ENCODE assay signal across 12 cellular contexts in the genomic region with DNA sequence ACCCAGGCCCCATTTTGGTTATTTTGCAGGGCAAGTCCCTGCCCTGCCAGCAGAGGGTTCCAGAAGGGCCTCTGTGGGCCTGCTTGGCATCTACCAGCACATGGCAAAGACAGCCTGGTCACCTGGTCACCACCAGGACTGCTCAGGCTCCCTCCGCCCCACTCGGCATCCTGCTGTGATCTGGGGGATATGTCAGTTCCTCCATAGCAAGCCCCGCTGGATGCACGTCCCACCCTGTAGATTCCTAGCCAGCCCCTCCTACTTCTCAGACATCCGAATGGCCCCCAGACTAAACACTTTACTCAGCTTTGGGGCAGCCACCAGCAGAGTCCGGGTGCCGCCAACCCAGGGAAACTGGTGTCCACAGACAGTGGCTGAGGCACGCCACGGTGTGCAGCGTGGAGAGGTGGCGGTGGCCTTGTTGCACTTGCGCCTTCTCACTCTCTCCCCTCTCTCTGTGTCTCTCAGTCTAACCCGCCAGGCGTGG. TPM values are rescaled to one million over a fixed set of nuclear protein-coding genes. Genes with fewer than 3 reads are reported as not detected.
DNase-seq lines count a peak whose midpoint lies in the region; ATAC-seq and TF ChIP-seq lines count a peak whose summit lies in the region.
"Had no signal": no experiment of that assay in that cellular context is flagged by ENCODE, and none has a peak within 500 bp of the region (broad histone marks: within the 10 kb centered on the region; RNA-seq: fewer than 3 reads in every experiment).

No MANE protein-coding gene starts in this region.

- H3K56ac ChIP-seq in mesendoderm (ENCODE audit: low read length): no peak overlapping the region

- peaks cover 21% of the 10 kb centered on the region for H3K4me1 ChIP-seq in CD8-positive, alpha-beta memory T cell (ENCODE audit: insufficient read depth, low read length)
- H3K4me1 ChIP-seq in mesendoderm (ENCODE audit: control insufficient read depth, low read depth, low read length) (no peaks in the 10 kb centered on the region), Caco-2 (no peaks in the 10 kb centered on the region), gastroesophageal sphincter (no peaks in the 10 kb centered on the region), HAP-1 (no peaks in the 10 kb centered on the region)

- no peaks in the 10 kb centered on the region for H3K9me3 ChIP-seq in CD8-positive, alpha-beta memory T cell (ENCODE audit: low read length)
- H3K9me3 ChIP-seq in Caco-2: no peaks in the 10 kb centered on the region
- no peaks in the 10 kb centered on the region for H3K9me3 ChIP-seq in gastroesophageal sphincter
- no peaks in the 10 kb centered on the region for H3K9me3 ChIP-seq in HAP-1
- H3K9me3 ChIP-seq: heart right ventricle had no signal

- H3K4ac ChIP-seq in mesendoderm (ENCODE audit: low read depth, low read length): no peak overlapping the region

- no peaks in the 10 kb centered on the region for H3K27me3 Mint-ChIP-seq in CD8-positive, alpha-beta memory T cell
- no peaks in the 10 kb centered on the region for H3K27me3 Mint-ChIP-seq in activated T-cell treated with anti-CD3 and anti-CD28 coated beads, Interleukin-2, amount 50 U/mL, for 4 hours (ENCODE audit: low read depth)
- H3K27me3 Mint-ChIP-seq in Caco-2 (ENCODE audit: insufficient read depth, unreplicated experiment): no peaks in the 10 kb centered on the region

- no peak overlapping the region for H4K5ac ChIP-seq in mesendoderm (ENCODE audit: low read length)

- H4K8ac ChIP-seq in mesendoderm (ENCODE audit: low read depth, low read length): no peak overlapping the region

- no peak for TF ChIP-seq POLR2A in gastroesophageal sphincter (IDR thresholded peaks at IDR 0.05)

- no peak for TF ChIP-seq EP300 in gastroesophageal sphincter (IDR thresholded peaks at IDR 0.05)

- peak in 2 of 5 donors; percentile 22 to 25 for DNase-seq in CD8-positive, alpha-beta memory T cell
- DNase-seq in KG1 (lab: John Stamatoyannopoulos, UW) (peak; percentile 62), mesendoderm (peak; percentile 25), Caco-2 (no peak), HAP-1 (ENCODE audit: low spot score in 2 of 2) (no peak)
- DNase-seq in activated T-cell treated with anti-CD3 and anti-CD28 coated beads, Interleukin-2, amount 50 U/mL, for 4 hours: no peak
- DNase-seq: heart right ventricle, NCI-H748 treated with DMSO at 0.1 percent for 48 hours had no signal

- H3K27me3 ChIP-seq in CD8-positive, alpha-beta memory T cell (ENCODE audit: insufficient read depth, low read length, poor library complexity, severe bottlenecking): no peaks in the 10 kb centered on the region
- H3K27me3 ChIP-seq in mesendoderm (ENCODE audit: insufficient read depth, low read length, poor library complexity): no peaks in the 10 kb centered on the region
- no peaks in the 10 kb centered on the region for H3K27me3 ChIP-seq in Caco-2 (replicated peaks; ENCODE audit: control insufficient read depth, insufficient read depth, low read length)
- no peaks in the 10 kb centered on the region for H3K27me3 ChIP-seq in gastroesophageal sphincter
- no peaks in the 10 kb centered on the region for H3K27me3 ChIP-seq in HAP-1 (ENCODE audit: low read depth)
- H3K27me3 ChIP-seq: heart right ventricle had no signal

- no peaks in the 10 kb centered on the region for H3K79me1 ChIP-seq in mesendoderm (ENCODE audit: low read length)

- H3K36me3 ChIP-seq in CD8-positive, alpha-beta memory T cell (ENCODE audit: insufficient read depth, low read length): peaks cover 26% of the 10 kb centered on the region
- H3K36me3 ChIP-seq in mesendoderm (ENCODE audit: control insufficient read depth, insufficient read depth, low read length): peaks cover 6% of the 10 kb centered on the region
- H3K36me3 ChIP-seq in Caco-2 (ENCODE audit: control insufficient read depth, insufficient read depth, low read length): no peaks in the 10 kb centered on the region
- peaks cover 0 to 100% of the 10 kb centered on the region in 2 donors for H3K36me3 ChIP-seq in gastroesophageal sphincter
- peaks cover 9% of the 10 kb centered on the region for H3K36me3 ChIP-seq in HAP-1 (replicated peaks)

- in situ Hi-C loops in HAP-1 (cut with MboI; ENCODE audit: low sequenced_read_pairs): no loop called here

- H3K9ac ChIP-seq in mesendoderm (ENCODE audit: low read length): no peak overlapping the region

- H3K79me2 ChIP-seq in mesendoderm (ENCODE audit: control insufficient read depth, insufficient read depth, low read length): no peaks in the 10 kb centered on the region

- H3K23ac ChIP-seq in mesendoderm (ENCODE audit: low read length): no peak overlapping the region

- no peak overlapping the region for H3K18ac ChIP-seq in mesendoderm (ENCODE audit: low read length)

- peaks cover 0 to 52% (median 5%) of the 10 kb centered on the region in 3 donors for H3K36me3 Mint-ChIP-seq in CD8-positive, alpha-beta memory T cell
- H3K36me3 Mint-ChIP-seq in activated T-cell treated with anti-CD3 and anti-CD28 coated beads, Interleukin-2, amount 50 U/mL, for 4 hours (ENCODE audit: insufficient read depth): peaks cover 9% of the 10 kb centered on the region
- peaks cover 28% of the 10 kb centered on the region for H3K36me3 Mint-ChIP-seq in Caco-2 (ENCODE audit: insufficient read depth, unreplicated experiment)

- no peak overlapping the region for H2BK120ac ChIP-seq in mesendoderm (ENCODE audit: low read depth, low read length)

- H3K27ac ChIP-seq in CD8-positive, alpha-beta memory T cell (ENCODE audit: low read depth, low read length): peak overlapping the region; percentile 14
- no peak overlapping the region for H3K27ac ChIP-seq in mesendoderm (ENCODE audit: low read depth, low read length)
- no peak overlapping the region for H3K27ac ChIP-seq in gastroesophageal sphincter
- H3K27ac ChIP-seq: VCaP had no signal

- no peak overlapping the region for H3K4me2 ChIP-seq in mesendoderm (ENCODE audit: low read length)

- H3K4me1 Mint-ChIP-seq in CD8-positive, alpha-beta memory T cell: peaks cover 21 to 30% (median 25%) of the 10 kb centered on the region in 3 donors
- peaks cover 20% of the 10 kb centered on the region for H3K4me1 Mint-ChIP-seq in activated T-cell treated with anti-CD3 and anti-CD28 coated beads, Interleukin-2, amount 50 U/mL, for 4 hours (ENCODE audit: low read depth)
- H3K4me1 Mint-ChIP-seq in Caco-2 (ENCODE audit: low read depth, unreplicated experiment): no peaks in the 10 kb centered on the region

- H2BK15ac ChIP-seq in mesendoderm (replicated peaks; ENCODE audit: low read depth): no peak overlapping the region

- POLR2A ChIA-PET in CD8-positive, alpha-beta memory T cell (lab: Charles Lee): interaction anchor here (0.9 to 2.0 kb wide), 7 partner anchors 13 to 152 kb away, joined by 3 to 14 read pairs (median 5); partner anchors contain the start of genes ANO8, HAUS8, MYO9B and OCEL1
- POLR2A ChIA-PET in Caco-2 (lab: Charles Lee): no interaction called here

- CTCF ChIA-PET in CD8-positive, alpha-beta memory T cell (lab: Charles Lee): interaction anchor here (0.8 to 2.1 kb wide), 9 partner anchors 10 to 118 kb away, joined by 3 to 10 read pairs (median 4); no protein-coding TSS in a partner anchor
- CTCF ChIA-PET in Caco-2 (lab: Charles Lee): no interaction called here

- peak overlapping the region; percentile 70 for H3K4me3 ChIP-seq in CD8-positive, alpha-beta memory T cell (ENCODE audit: low read length)
- H3K4me3 ChIP-seq in mesendoderm (ENCODE audit: low read length): no peak overlapping the region
- no peak overlapping the region for H3K4me3 ChIP-seq in Caco-2 (ENCODE audit: low read depth, low read length)
- H3K4me3 ChIP-seq in gastroesophageal sphincter: no peak overlapping the region
- no peak overlapping the region for H3K4me3 ChIP-seq in HAP-1
- H3K4me3 ChIP-seq: heart right ventricle had no signal

- H3K27ac Mint-ChIP-seq in CD8-positive, alpha-beta memory T cell: peak overlapping the region; percentile 84 to 99 (median 96)
- H3K27ac Mint-ChIP-seq in Caco-2 (ENCODE audit: unreplicated experiment): no peak overlapping the region

- WGBS in mesendoderm (ENCODE audit: extremely low coverage, insufficient coverage, low lambda C conversion rate): no CpG with 5 or more reads among the region's 14 CpGs
- 85 to 100% methylated on average over 2 to 5 of the region's 14 CpGs for WGBS in gastroesophageal sphincter (ENCODE audit: low coverage in 1 of 2), 2 donors

- intact Hi-C loops in Caco-2 (cut with micrococcal nuclease; ENCODE audit: unreplicated experiment): no loop called here

- no peak overlapping the region for H2BK5ac ChIP-seq in mesendoderm (ENCODE audit: low read length)

- no TSS peak for BruUV-seq in Caco-2 (replicated peaks; lab: Mats Ljungman, UMichigan)

- TF ChIP-seq CTCF in Caco-2 (IDR thresholded peaks at IDR 0.05; ENCODE audit: insufficient read depth in 1 of 2, low read depth in 1 of 2, low read length in 1 of 2, severe bottlenecking in 1 of 2, unreplicated experiment in 1 of 2): no peak
- TF ChIP-seq CTCF in gastroesophageal sphincter (IDR thresholded peaks at IDR 0.05): no peak

- peak; percentile 26 to 42 for ATAC-seq in activated T-cell treated with anti-CD3 and anti-CD28 coated beads, Interleukin-2, amount 50 U/mL, for 4 hours
- ATAC-seq in HG02885 (IDR thresholded peaks at IDR 0.05; ENCODE audit: poor library complexity, unreplicated experiment) (no peak), gastroesophageal sphincter (no peak)

- H2AK5ac ChIP-seq in mesendoderm (ENCODE audit: low read length): no peak overlapping the region

- H3K9me3 Mint-ChIP-seq in CD8-positive, alpha-beta memory T cell: no peaks in the 10 kb centered on the region
- no peaks in the 10 kb centered on the region for H3K9me3 Mint-ChIP-seq in activated T-cell treated with anti-CD3 and anti-CD28 coated beads, Interleukin-2, amount 50 U/mL, for 4 hours
- no peaks in the 10 kb centered on the region for H3K9me3 Mint-ChIP-seq in Caco-2 (ENCODE audit: unreplicated experiment)
- H3K9me3 Mint-ChIP-seq: nephron had no signal

- peak overlapping the region; percentile 78 to 91 (median 90) for H3K4me3 Mint-ChIP-seq in CD8-positive, alpha-beta memory T cell
- peak overlapping the region; percentile 82 for H3K4me3 Mint-ChIP-seq in activated T-cell treated with anti-CD3 and anti-CD28 coated beads, Interleukin-2, amount 50 U/mL, for 4 hours
- no peak overlapping the region for H3K4me3 Mint-ChIP-seq in Caco-2 (ENCODE audit: unreplicated experiment)
- H3K4me3 Mint-ChIP-seq: nephron had no signal

RNA-seq across cellular contexts. Expression of gene USE1, which starts 31.8 kb away (rescaled TPM):
- 10 to 100 TPM; 31.9 to 35.4 TPM for total RNA-seq in CD8-positive, alpha-beta memory T cell
- polyA plus RNA-seq in CD8-positive, alpha-beta memory T cell: 33.6 TPM
- 10 to 100 TPM; 35.9 to 47.3 (median 46.6) TPM for total RNA-seq in activated T-cell treated with anti-CD3 and anti-CD28 coated beads, Interleukin-2, amount 50 U/mL, for 4 hours
- polyA plus RNA-seq in mesendoderm (2013, experiment 1 of 2): 7.1 TPM
- 7.3 TPM for polyA plus RNA-seq in mesendoderm (2013, experiment 2 of 2)
- 20.2 and 20.7 TPM in 2 replicates for total RNA-seq in Caco-2 (2022)
- total RNA-seq in gastroesophageal sphincter: 10 to 100 TPM; 11.3 to 24.0 (median 17.9) TPM

RNA-seq across cellular contexts. Expression of gene OCEL1, which starts 42.7 kb away (rescaled TPM):
- total RNA-seq in CD8-positive, alpha-beta memory T cell: 10 to 100 TPM; 15.0 to 16.8 TPM
- 35.5 TPM for polyA plus RNA-seq in CD8-positive, alpha-beta memory T cell
- 1 to 10 TPM; 5.0 to 8.0 (median 5.4) TPM for total RNA-seq in activated T-cell treated with anti-CD3 and anti-CD28 coated beads, Interleukin-2, amount 50 U/mL, for 4 hours
- polyA plus RNA-seq in mesendoderm (2013, experiment 1 of 2): 17.6 TPM
- polyA plus RNA-seq in mesendoderm (2013, experiment 2 of 2): 17.5 TPM
- total RNA-seq in Caco-2 (2022) (14.9 and 20.3 TPM in 2 replicates), gastroesophageal sphincter (10 to 100 TPM in 1 of 4 donors, 1 to 10 TPM in 3; 3.5 to 15.1 (median 6.5) TPM)

Comparison
In these comparisons a context has a peak if more than half of its experiments do, and no peak if none do; other contexts are left out.
1. DNase-seq: peak in KG1 (single experiment) and mesendoderm (single experiment); none in activated T-cell treated with anti-CD3 and anti-CD28 coated beads, Interleukin-2, amount 50 U/mL, for 4 hours (single experiment), Caco-2 (0 of 2) and HAP-1 (0 of 2).
2. ATAC-seq: peak in activated T-cell treated with anti-CD3 and anti-CD28 coated beads, Interleukin-2, amount 50 U/mL, for 4 hours (2 of 2); none in HG02885 (single experiment) and gastroesophageal sphincter (single experiment).